19 cellular contexts compared by ENCODE assay signal in genomic region chr14:54516709-54517108, GRCh38. TPM values are rescaled to one million over a fixed set of nuclear protein-coding genes. Genes with fewer than 3 reads are reported as not detected.
DNase-seq lines count a peak whose midpoint lies in the region; ATAC-seq, FAIRE-seq and TF ChIP-seq lines count a peak whose summit lies in the region.
"Had no signal": no experiment of that assay in that cellular context is flagged by ENCODE, and none has a peak within 500 bp of the region (broad histone marks: within the 10 kb centered on the region; RNA-seq: fewer than 3 reads in every experiment).

No MANE protein-coding gene starts in this region.

- peak overlapping the region; percentile 15 for H3K27ac Mint-ChIP-seq in stimulated activated naive B cell treated with anti-CD40 and anti-IgM and Interleukin-4, amounts not matched to agents 10 μg/mL and 1 μg/mL and 100 μg/mL, for 72 hours
- H3K27ac Mint-ChIP-seq: GM23338, HFFc6 had no signal

- H2BK20ac ChIP-seq in IMR-90 (ENCODE audit: low read depth, low read length), result no peak overlapping the region
- H2BK20ac ChIP-seq in H1 (ENCODE audit: low read length), result no peak overlapping the region

- peaks cover 13 to 19% of the 10 kb centered on the region in 2 donors for H3K4me1 Mint-ChIP-seq in stimulated activated naive B cell treated with anti-CD40 and anti-IgM and Interleukin-4, amounts not matched to agents 10 μg/mL and 1 μg/mL and 100 μg/mL, for 72 hours

- H2AFZ ChIP-seq in IMR-90 (replicated peaks; ENCODE audit: low read length, poor library complexity), result no peak overlapping the region
- H2AFZ ChIP-seq in H1 (ENCODE audit: low read length), result no peak overlapping the region
- H2AFZ ChIP-seq: GM23338 had no signal

- POLR2A ChIA-PET in A549 (lab: Yijun Ruan, JAX), result no interaction called here
- POLR2A ChIA-PET in IMR-90 (lab: Charles Lee; ENCODE audit: unreplicated experiment), result no interaction called here
- POLR2A ChIA-PET in H1 (lab: Charles Lee; ENCODE audit: partially characterized antibody), result interaction anchor here (0.6 kb wide), 1 partner anchor 808 kb away, joined by 3 read pairs; no protein-coding TSS in a partner anchor

- H2BK12ac ChIP-seq in H1 (ENCODE audit: low read depth, low read length), result no peak overlapping the region

- in situ Hi-C loops in IMR-90 (cut with MboI; ENCODE audit: low sequenced_read_pairs), result no loop called here

- no peaks in the 10 kb centered on the region for H3K4me1 ChIP-seq in A549
- no peaks in the 10 kb centered on the region for H3K4me1 ChIP-seq in IMR-90 (ENCODE audit: control insufficient read depth, insufficient read depth, low read length)
- no peaks in the 10 kb centered on the region for H3K4me1 ChIP-seq in H1 (replicated peaks in 1 of 4; ENCODE audit: control insufficient read depth in 3 of 4, insufficient read depth in 4 of 4, low read length in 3 of 4)
- H3K4me1 ChIP-seq: BE2C had no signal

- H3K9ac ChIP-seq in IMR-90 (ENCODE audit: low read depth, low read length), result no peak overlapping the region
- H3K9ac ChIP-seq in H1 (replicated peaks in 1 of 4; ENCODE audit: extremely low read depth in 1 of 4, low read depth in 3 of 4, low read length in 3 of 4), result no peak overlapping the region
- H3K9ac ChIP-seq: BLaER1 treated with 17β-estradiol and CSF1 and Interleukin-3, amounts not matched to agents 10 nM and 100 nM had no signal

- no peak overlapping the region for H2AK9ac ChIP-seq in IMR-90 (replicated peaks; ENCODE audit: low read depth, low read length, poor library complexity)

- no peak overlapping the region for H2BK5ac ChIP-seq in IMR-90 (ENCODE audit: low read depth, low read length, poor library complexity, severe bottlenecking)
- no peak overlapping the region for H2BK5ac ChIP-seq in H1 (ENCODE audit: low read depth, low read length)

- no peak overlapping the region for H2BK120ac ChIP-seq in IMR-90 (ENCODE audit: low read depth, low read length)
- no peak overlapping the region for H2BK120ac ChIP-seq in H1 (replicated peaks; ENCODE audit: low read depth, low read length)

- H3K18ac ChIP-seq in IMR-90 (ENCODE audit: low read depth, low read length) (no peak overlapping the region), H1 (ENCODE audit: extremely low read depth, low read length) (no peak overlapping the region)

- intact Hi-C loops in IMR-90 (cut with micrococcal nuclease), result no loop called here

- dilution Hi-C loops in IMR-90 (cut with HindIII; ENCODE audit: low sequenced_read_pairs, unreplicated experiment), result no loop called here

- no peak for TF ChIP-seq POLR2A in A549 (IDR thresholded peaks at IDR 0.05; ENCODE audit: low read length)
- TF ChIP-seq POLR2A in IMR-90 (IDR thresholded peaks at IDR 0.05; ENCODE audit: low read depth, low read length), result no peak
- TF ChIP-seq POLR2A in H1 (IDR thresholded peaks at IDR 0.05; ENCODE audit: control extremely low read depth in 1 of 2, low read depth in 2 of 2, low read length in 2 of 2), result no peak

- H3K27ac ChIP-seq in A549 (no peak overlapping the region), IMR-90 (ENCODE audit: insufficient read depth, low read length) (no peak overlapping the region), H1 (ENCODE audit: low read depth, low read length) (no peak overlapping the region)
- H3K27ac ChIP-seq: BLaER1 treated with 17β-estradiol and CSF1 and Interleukin-3, amounts not matched to agents 10 nM and 100 nM had no signal

- H3K9me1 ChIP-seq in IMR-90 (ENCODE audit: insufficient read depth, low read length), result 0 out of 2 replicates have a peak, but pooled peaks cover 3% of the 10 kb centered on the region

- H4K20me1 ChIP-seq in IMR-90 (ENCODE audit: insufficient read depth, low read length), result peaks cover 4% of the 10 kb centered on the region; the same call in 1 of the 2 replicates
- no peaks in the 10 kb centered on the region for H4K20me1 ChIP-seq in H1 (replicated peaks in 1 of 2; ENCODE audit: control insufficient read depth in 1 of 2, insufficient read depth in 2 of 2, low read length in 2 of 2)

- H3K36me3 Mint-ChIP-seq in stimulated activated naive B cell treated with anti-CD40 and anti-IgM and Interleukin-4, amounts not matched to agents 10 μg/mL and 1 μg/mL and 100 μg/mL, for 72 hours, result peaks cover 31 to 39% of the 10 kb centered on the region in 2 donors

- CTCF ChIA-PET in A549 (lab: Yijun Ruan, JAX), result no interaction called here
- CTCF ChIA-PET in IMR-90 (lab: Yijun Ruan, JAX), result no interaction called here
- CTCF ChIA-PET in H1 (lab: Charles Lee; ENCODE audit: partially characterized antibody), result interaction anchor here (1.0 to 1.5 kb wide), 3 partner anchors 13 to 21 kb away, joined by 3 read pairs; no protein-coding TSS in a partner anchor

- H4K5ac ChIP-seq in IMR-90 (ENCODE audit: low read depth, low read length) (no peak overlapping the region), H1 (ENCODE audit: insufficient read length, low read depth, low read length) (no peak overlapping the region)

- H3K79me1 ChIP-seq in IMR-90 (ENCODE audit: low read depth in 1 of 2, low read length in 2 of 2), result peaks cover 17 to 49% of the 10 kb centered on the region in 2 experiments; a peak in 3 of 4 replicates
- H3K79me1 ChIP-seq in H1 (ENCODE audit: low read depth, low read length), result peaks cover 2% of the 10 kb centered on the region; the same call in 1 of the 2 replicates

- 90% methylated on average over 1 of the region's 1 CpG for WGBS in A549 (ENCODE audit: missing lambda C conversion rate)
- WGBS in IMR-90 (ENCODE audit: extremely low coverage in 2 of 2, insufficient read length in 1 of 2), 2 experiments, result no CpG with 5 or more reads among the region's 1 CpG
- WGBS in H1 (ENCODE audit: extremely low coverage in 1 of 2, insufficient coverage in 1 of 2, insufficient read length in 1 of 2, insufficient replicate concordance in 2 of 2, low coverage in 1 of 2, low lambda C conversion rate in 2 of 2, missing lambda C conversion rate in 1 of 2), 2 experiments, result 86% methylated on average over 1 of the region's 1 CpG; no CpG with 5 or more reads in 1 of the 2 experiments

- TF ChIP-seq CTCF in A549 (IDR thresholded peaks at IDR 0.05), result no peak
- TF ChIP-seq CTCF in IMR-90 (conservative IDR thresholded peaks at IDR 0.05; ENCODE audit: low read depth, low read length), result no peak
- no peak for TF ChIP-seq CTCF in H1 (IDR thresholded peaks at IDR 0.05; ENCODE audit: control extremely low read depth in 1 of 3, insufficient read depth in 1 of 3, low read depth in 1 of 3, low read length in 3 of 3)

- H3K4me3 ChIP-seq in A549 (no peak overlapping the region), IMR-90 (ENCODE audit: insufficient read depth, low read depth, low read length) (no peak overlapping the region), H1 (ENCODE audit: extremely low read depth in 1 of 4, insufficient read depth in 2 of 4, low read depth in 3 of 4, low read length in 4 of 4) (no peak overlapping the region)
- H3K4me3 ChIP-seq: BLaER1 treated with 17β-estradiol and CSF1 and Interleukin-3, amounts not matched to agents 10 nM and 100 nM; GM23338; HAP-1 had no signal

- H3K23ac ChIP-seq in IMR-90 (ENCODE audit: low read depth, low read length) (no peak overlapping the region), H1 (ENCODE audit: insufficient read length) (no peak overlapping the region)

- H3K27me3 ChIP-seq in IMR-90 (ENCODE audit: control insufficient read depth, insufficient read depth, low read length), result no peaks in the 10 kb centered on the region
- no peaks in the 10 kb centered on the region for H3K27me3 ChIP-seq in H1 (replicated peaks in 1 of 4; ENCODE audit: control insufficient read depth in 3 of 4, extremely low read depth in 1 of 4, insufficient read depth in 3 of 4, low read length in 3 of 4)
- H3K27me3 ChIP-seq: BE2C; BLaER1 treated with 17β-estradiol and CSF1 and Interleukin-3, amounts not matched to agents 10 nM and 100 nM had no signal

- H2AK5ac ChIP-seq in IMR-90 (ENCODE audit: low read depth, low read length) (no peak overlapping the region), H1 (ENCODE audit: low read depth, low read length) (no peak overlapping the region)

- H4K8ac ChIP-seq in IMR-90 (ENCODE audit: low read depth in 2 of 2, low read length in 2 of 2) (no peak overlapping the region), H1 (ENCODE audit: extremely low read depth, insufficient read depth, low read length) (no peak overlapping the region)

- DNase-seq in A549 (ENCODE audit: low read depth in 1 of 2, low spot score in 1 of 2), result no peak
- no peak for DNase-seq in IMR-90
- DNase-seq in H1 (ENCODE audit: low read depth in 1 of 2, low spot score in 2 of 2), result no peak
- DNase-seq in stimulated activated naive B cell treated with anti-CD40 and anti-IgM and Interleukin-4, amounts not matched to agents 10 μg/mL and 1 μg/mL and 100 μg/mL, for 72 hours, result no peak
- no peak for DNase-seq in D341Med (ENCODE audit: low spot score)
- DNase-seq: AML-193; BE2C; Calu3; CD4-positive, alpha-beta memory T cell; COR-L47; DMS153; DND-41; HFFc6 had no signal

- H3K4me3 Mint-ChIP-seq in stimulated activated naive B cell treated with anti-CD40 and anti-IgM and Interleukin-4, amounts not matched to agents 10 μg/mL and 1 μg/mL and 100 μg/mL, for 72 hours, result no peak overlapping the region
- H3K4me3 Mint-ChIP-seq: CD4-positive, alpha-beta memory T cell; GM23338; HFFc6 had no signal

- H3K36me3 ChIP-seq in IMR-90 (ENCODE audit: control insufficient read depth, insufficient read depth, low read length), result 0 out of 2 replicates have a peak, but pooled peaks cover 3% of the 10 kb centered on the region
- peaks cover 0 to 3% (median 1%) of the 10 kb centered on the region in 4 experiments; a peak in 3 of 8 replicates for H3K36me3 ChIP-seq in H1 (ENCODE audit: control insufficient read depth in 2 of 4, insufficient read depth in 4 of 4, low read length in 3 of 4)
- H3K36me3 ChIP-seq: BE2C had no signal

- no peak overlapping the region for H2BK15ac ChIP-seq in IMR-90 (ENCODE audit: low read depth, low read length)
- no peak overlapping the region for H2BK15ac ChIP-seq in H1 (ENCODE audit: low read length)

- no peak for ATAC-seq in A549
- ATAC-seq in IMR-90 (ENCODE audit: low read depth), result no peak
- no peak for ATAC-seq in stimulated activated naive B cell treated with anti-CD40 and anti-IgM and Interleukin-4, amounts not matched to agents 10 μg/mL and 1 μg/mL and 100 μg/mL, for 72 hours (replicated peaks)
- no peak for ATAC-seq in GM18517 (IDR thresholded peaks at IDR 0.05; ENCODE audit: unreplicated experiment)
- ATAC-seq: GM23338 had no signal

- H3K79me2 ChIP-seq in H1 (ENCODE audit: control insufficient read depth in 1 of 2, insufficient read depth in 2 of 2, low read length in 2 of 2), result peaks cover 0 to 63% of the 10 kb centered on the region in 2 experiments; a peak in 2 of 4 replicates

- TF ChIP-seq RAD21 in A549 (conservative IDR thresholded peaks at IDR 0.05 in 1 of 2, IDR thresholded peaks at IDR 0.05 in 1 of 2) (no peak), IMR-90 (IDR thresholded peaks at IDR 0.05; ENCODE audit: low read length) (no peak), H1 (IDR thresholded peaks at IDR 0.05 in 1 of 2, conservative IDR thresholded peaks at IDR 0.05 in 1 of 2; ENCODE audit: low read depth in 2 of 2, low read length in 2 of 2) (no peak)

- no peak overlapping the region for H4K91ac ChIP-seq in IMR-90 (ENCODE audit: insufficient read depth, low read depth, low read length)
- no peak overlapping the region for H4K91ac ChIP-seq in H1 (replicated peaks; ENCODE audit: insufficient read length, low read length)

- H3K9me3 ChIP-seq in A549 (peaks cover 14% of the 10 kb centered on the region; the same call in 1 of the 3 replicates), IMR-90 (ENCODE audit: control insufficient read depth, insufficient read depth, low read length) (no peaks in the 10 kb centered on the region), H1 (ENCODE audit: insufficient read depth in 2 of 2, low read depth in 1 of 2, low read length in 1 of 2) (peaks cover 0 to 6% of the 10 kb centered on the region in 2 experiments; a peak in 1 of 4 replicates)
- H3K9me3 ChIP-seq: BE2C, HAP-1 had no signal

- H3K56ac ChIP-seq in IMR-90 (ENCODE audit: extremely low read depth, insufficient read depth, low read length), result no peak overlapping the region
- H3K56ac ChIP-seq in H1 (replicated peaks; ENCODE audit: insufficient read length, low read depth, low read length), result no peak overlapping the region

- peaks cover 10 to 11% of the 10 kb centered on the region in 2 donors for H3K9me3 Mint-ChIP-seq in stimulated activated naive B cell treated with anti-CD40 and anti-IgM and Interleukin-4, amounts not matched to agents 10 μg/mL and 1 μg/mL and 100 μg/mL, for 72 hours

- no peak overlapping the region for H3K4me2 ChIP-seq in A549
- no peak overlapping the region for H3K4me2 ChIP-seq in IMR-90 (ENCODE audit: low read depth, low read length)
- no peak overlapping the region for H3K4me2 ChIP-seq in H1 (ENCODE audit: insufficient read depth in 1 of 2, low read depth in 2 of 2, low read length in 2 of 2)
- H3K4me2 ChIP-seq: BLaER1 treated with 17β-estradiol and CSF1 and Interleukin-3, amounts not matched to agents 10 nM and 100 nM; GM23338 had no signal

- FAIRE-seq in A549 (lab: Jason Lieb, UNC), result peak; percentile 36
- no peak for FAIRE-seq in H1 (lab: Jason Lieb, UNC)
- FAIRE-seq: GM12892, H54 had no signal

- no peak overlapping the region for H3K14ac ChIP-seq in IMR-90 (replicated peaks; ENCODE audit: low read depth, low read length)
- H3K14ac ChIP-seq in H1 (ENCODE audit: insufficient read length), result no peak overlapping the region

- BruUV-seq in IMR-90 (replicated peaks; lab: Mats Ljungman, UMichigan), result no TSS peak

- no peaks in the 10 kb centered on the region for H3K23me2 ChIP-seq in H1 (ENCODE audit: low read depth, low read length)

- H3K4ac ChIP-seq in IMR-90 (ENCODE audit: low read depth, low read length) (no peak overlapping the region), H1 (replicated peaks; ENCODE audit: insufficient read length, low read depth, low read length) (no peak overlapping the region)

- H3K27me3 Mint-ChIP-seq in stimulated activated naive B cell treated with anti-CD40 and anti-IgM and Interleukin-4, amounts not matched to agents 10 μg/mL and 1 μg/mL and 100 μg/mL, for 72 hours, result no peaks in the 10 kb centered on the region
- H3K27me3 Mint-ChIP-seq: CD4-positive, alpha-beta memory T cell had no signal

- TF ChIP-seq EP300 in A549 (IDR thresholded peaks at IDR 0.05) (no peak), H1 (IDR thresholded peaks at IDR 0.05; ENCODE audit: borderline replicate concordance in 1 of 2, low read depth in 2 of 2, low read length in 2 of 2) (no peak)

RNA-seq across cellular contexts. Expression of gene CGRRF1, which starts 7.0 kb away (rescaled TPM):
- polyA plus RNA-seq in A549 (2011; rRNA removed) (35.4 and 35.9 TPM in 2 replicates), A549 (2017; fragmentation: RNase III; extraction: RNeasy Plus Mini Kit Qiagen cat#74134 plus additional on column Dnase treatment) (15.4 to 18.2 TPM (median 15.8 TPM) in 3 replicates), IMR-90 (2012; rRNA removed) (5.1 and 6.0 TPM in 2 replicates), H1 (2011; rRNA removed) (3.9 and 7.4 TPM in 2 replicates)
- 4.7 and 5.9 TPM in 2 replicates for polyA plus RNA-seq in A549 (2012; cell fraction: cytosol; rRNA removed)
- 2.6 and 4.0 TPM in 2 replicates for polyA plus RNA-seq in A549 (2012; cell fraction: nucleus; rRNA removed)
- 9.6 and 10.1 TPM in 2 replicates for polyA minus RNA-seq in A549 (2011; rRNA and poly(A)+ RNA removed)
- 13.8 and 15.3 TPM in 2 replicates for total RNA-seq in IMR-90 (2012; rRNA removed)
- 1.1 and 2.3 TPM in 2 replicates for polyA plus RNA-seq in IMR-90 (2012; cell fraction: cytosol; rRNA removed)
- polyA plus RNA-seq in IMR-90 (2012; cell fraction: nucleus; rRNA removed; ENCODE audit: low replicate concordance), result 0.85 and 9.4 TPM in 2 replicates
- 17.8 and 20.2 TPM in 2 replicates for total RNA-seq in H1 (2021; fragmentation: NEBNext Ultra II Directional; extraction: Animal tissue kit (Norgen Biotek cat#: 25700))
- polyA plus RNA-seq in H1 (2011; cell fraction: cytosol; rRNA removed), result 7.1 TPM
- polyA plus RNA-seq in H1 (2011; cell fraction: nucleus; rRNA removed), result 4.6 TPM
- 13.4 to 21.5 TPM (median 14.0 TPM) in 4 replicates for polyA plus RNA-seq in H1 (2012, experiment 1 of 2)
- polyA plus RNA-seq in H1 (2012, experiment 2 of 2), result 5.6 TPM
- 15.3 TPM for polyA plus RNA-seq in H1 (2013, experiment 1 of 2)
- 19.0 TPM for polyA plus RNA-seq in H1 (2013, experiment 2 of 2)
- polyA minus RNA-seq in H1 (2011; rRNA and poly(A)+ RNA removed), result 6.2 and 7.4 TPM in 2 replicates
- 7.1 TPM for polyA minus RNA-seq in H1 (2011; cell fraction: cytosol; rRNA and poly(A)+ RNA removed)
- 11.6 TPM for polyA minus RNA-seq in H1 (2011; cell fraction: nucleus; rRNA and poly(A)+ RNA removed)

RNA-seq across cellular contexts. Expression of gene GMFB, which starts 27.9 kb away (rescaled TPM):
- 35.3 and 45.5 TPM in 2 replicates for polyA plus RNA-seq in A549 (2011; rRNA removed)
- polyA plus RNA-seq in A549 (2012; cell fraction: cytosol; rRNA removed), result 7.0 TPM in 2 replicates
- 3.9 and 6.6 TPM in 2 replicates for polyA plus RNA-seq in A549 (2012; cell fraction: nucleus; rRNA removed)
- 56.8 to 66.7 TPM (median 62.3 TPM) in 3 replicates for polyA plus RNA-seq in A549 (2017; fragmentation: RNase III; extraction: RNeasy Plus Mini Kit Qiagen cat#74134 plus additional on column Dnase treatment)
- polyA minus RNA-seq in A549 (2011; rRNA and poly(A)+ RNA removed), result 10.9 and 11.4 TPM in 2 replicates
- 59.1 and 123 TPM in 2 replicates for total RNA-seq in IMR-90 (2012; rRNA removed)
- 14.1 and 22.4 TPM in 2 replicates for polyA plus RNA-seq in IMR-90 (2012; rRNA removed)
- 4.1 and 7.2 TPM in 2 replicates for polyA plus RNA-seq in IMR-90 (2012; cell fraction: cytosol; rRNA removed)
- polyA plus RNA-seq in IMR-90 (2012; cell fraction: nucleus; rRNA removed; ENCODE audit: low replicate concordance), result 8.0 and 19.3 TPM in 2 replicates
- 75.9 and 77.3 TPM in 2 replicates for total RNA-seq in H1 (2021; fragmentation: NEBNext Ultra II Directional; extraction: Animal tissue kit (Norgen Biotek cat#: 25700))
- 9.9 and 17.9 TPM in 2 replicates for polyA plus RNA-seq in H1 (2011; rRNA removed)
- polyA plus RNA-seq in H1 (2011; cell fraction: cytosol; rRNA removed), result 26.0 TPM
- polyA plus RNA-seq in H1 (2011; cell fraction: nucleus; rRNA removed), result 2.4 TPM
- polyA plus RNA-seq in H1 (2012, experiment 1 of 2), result 22.0 to 46.5 TPM (median 32.2 TPM) in 4 replicates
- 6.7 TPM for polyA plus RNA-seq in H1 (2012, experiment 2 of 2)
- 40.3 TPM for polyA plus RNA-seq in H1 (2013, experiment 1 of 2)
- 37.4 TPM for polyA plus RNA-seq in H1 (2013, experiment 2 of 2)
- polyA minus RNA-seq in H1 (2011; rRNA and poly(A)+ RNA removed), result 18.3 and 23.5 TPM in 2 replicates
- 14.8 TPM for polyA minus RNA-seq in H1 (2011; cell fraction: cytosol; rRNA and poly(A)+ RNA removed)
- 26.6 TPM for polyA minus RNA-seq in H1 (2011; cell fraction: nucleus; rRNA and poly(A)+ RNA removed)

RNA-seq across cellular contexts. Expression of gene SAMD4A, which starts 50.2 kb away (rescaled TPM):
- 3.9 and 5.3 TPM in 2 replicates for polyA plus RNA-seq in A549 (2011; rRNA removed)
- polyA plus RNA-seq in A549 (2012; cell fraction: cytosol; rRNA removed), result 2.4 and 3.2 TPM in 2 replicates
- 7.7 and 10.7 TPM in 2 replicates for polyA plus RNA-seq in A549 (2012; cell fraction: nucleus; rRNA removed)
- polyA plus RNA-seq in A549 (2017; fragmentation: RNase III; extraction: RNeasy Plus Mini Kit Qiagen cat#74134 plus additional on column Dnase treatment), result 5.4 to 8.0 TPM (median 6.1 TPM) in 3 replicates
- polyA minus RNA-seq in A549 (2011; rRNA and poly(A)+ RNA removed), result 16.6 and 23.5 TPM in 2 replicates
- 36.7 and 38.2 TPM in 2 replicates for total RNA-seq in IMR-90 (2012; rRNA removed)
- 20.0 and 22.9 TPM in 2 replicates for polyA plus RNA-seq in IMR-90 (2012; rRNA removed)
- 9.1 and 12.2 TPM in 2 replicates for polyA plus RNA-seq in IMR-90 (2012; cell fraction: cytosol; rRNA removed)
- polyA plus RNA-seq in IMR-90 (2012; cell fraction: nucleus; rRNA removed; ENCODE audit: low replicate concordance), result 27.3 and 38.9 TPM in 2 replicates
- total RNA-seq in H1 (2021; fragmentation: NEBNext Ultra II Directional; extraction: Animal tissue kit (Norgen Biotek cat#: 25700)), result 11.5 and 12.3 TPM in 2 replicates
- 2.4 and 3.8 TPM in 2 replicates for polyA plus RNA-seq in H1 (2011; rRNA removed)
- 2.7 TPM for polyA plus RNA-seq in H1 (2011; cell fraction: cytosol; rRNA removed)
- polyA plus RNA-seq in H1 (2011; cell fraction: nucleus; rRNA removed), result 12.7 TPM
- polyA plus RNA-seq in H1 (2012, experiment 1 of 2), result 4.4 to 6.2 TPM (median 5.8 TPM) in 4 replicates
- polyA plus RNA-seq in H1 (2012, experiment 2 of 2), result 1.9 TPM
- polyA plus RNA-seq in H1 (2013, experiment 1 of 2), result 5.1 TPM
- polyA plus RNA-seq in H1 (2013, experiment 2 of 2), result 4.4 TPM
- 12.6 and 21.3 TPM in 2 replicates for polyA minus RNA-seq in H1 (2011; rRNA and poly(A)+ RNA removed)
- polyA minus RNA-seq in H1 (2011; cell fraction: cytosol; rRNA and poly(A)+ RNA removed), result 10.9 TPM
- polyA minus RNA-seq in H1 (2011; cell fraction: nucleus; rRNA and poly(A)+ RNA removed), result 24.2 TPM

Comparison
In these comparisons a context has a peak if more than half of its experiments do, and no peak if none do; other contexts are left out.
1. Of the 18 proteins assayed by ChIP-seq in both H1 and A549: peak only in H1: CEBPB; only in A549: none; in both: none; in neither: 17.